In the genomic region with DNA sequence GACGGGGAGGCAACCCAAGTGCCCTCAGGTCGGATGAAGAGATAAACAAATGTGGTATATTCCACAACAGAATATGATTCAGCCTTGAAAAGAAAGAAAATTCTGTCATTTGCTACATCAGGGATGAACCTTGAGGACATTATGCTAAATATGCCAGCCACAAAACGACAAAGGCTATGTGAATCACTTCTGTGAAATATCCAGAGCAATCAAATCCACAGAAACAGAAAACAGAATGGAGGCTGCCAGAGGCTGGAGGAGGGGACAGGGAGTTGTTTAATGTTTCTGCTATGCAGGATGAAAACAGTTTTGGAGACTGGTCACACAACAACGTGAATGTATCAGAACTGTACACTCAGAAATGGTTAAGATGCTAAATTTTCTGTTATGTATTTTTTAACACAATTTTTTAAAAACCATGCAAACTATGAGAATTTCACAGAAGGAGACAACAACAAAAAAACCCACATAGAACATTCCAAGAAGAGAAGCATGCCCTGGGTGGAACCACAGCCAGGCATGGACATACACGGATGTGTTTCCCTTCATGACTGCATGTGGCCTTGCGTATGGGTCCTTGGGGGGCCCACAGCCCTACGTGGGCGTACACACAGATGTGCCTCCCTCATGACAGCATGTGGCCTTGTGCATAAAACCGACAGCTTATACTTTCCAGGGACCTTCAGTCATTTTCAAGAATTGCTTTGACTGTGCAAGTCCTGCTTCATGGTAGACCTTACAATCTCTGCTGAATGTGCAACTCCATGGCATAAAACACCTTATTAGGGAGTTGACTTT, we compare ENCODE assay signal across 1 cellular context.
A peak's percentile ranks its signal among the peaks of the same experiment; 100 is the strongest.
TF ChIP-seq lines count a peak whose summit lies in the region.

No MANE protein-coding gene starts in this region.

TF ChIP-seq in K562, 482 proteins besides CTCF, POLR2A, EP300 and RAD21:
- TF ChIP-seq EGR1 (conservative IDR thresholded peaks at IDR 0.05) (peak; percentile 19; the same call in 1 of the 2 replicates), TCF7L2 (IDR thresholded peaks at IDR 0.05; ENCODE audit: low read depth, low read length) (no peak), HMG20B (CRISPR knock-in tag; IDR thresholded peaks at IDR 0.05) (no peak), RHOXF2B (CRISPR knock-in tag; conservative IDR thresholded peaks at IDR 0.05) (no peak), ZNF239 (CRISPR knock-in tag; IDR thresholded peaks at IDR 0.05) (no peak)
